ENCODE assay signal across 1 cellular context in the genomic region with DNA sequence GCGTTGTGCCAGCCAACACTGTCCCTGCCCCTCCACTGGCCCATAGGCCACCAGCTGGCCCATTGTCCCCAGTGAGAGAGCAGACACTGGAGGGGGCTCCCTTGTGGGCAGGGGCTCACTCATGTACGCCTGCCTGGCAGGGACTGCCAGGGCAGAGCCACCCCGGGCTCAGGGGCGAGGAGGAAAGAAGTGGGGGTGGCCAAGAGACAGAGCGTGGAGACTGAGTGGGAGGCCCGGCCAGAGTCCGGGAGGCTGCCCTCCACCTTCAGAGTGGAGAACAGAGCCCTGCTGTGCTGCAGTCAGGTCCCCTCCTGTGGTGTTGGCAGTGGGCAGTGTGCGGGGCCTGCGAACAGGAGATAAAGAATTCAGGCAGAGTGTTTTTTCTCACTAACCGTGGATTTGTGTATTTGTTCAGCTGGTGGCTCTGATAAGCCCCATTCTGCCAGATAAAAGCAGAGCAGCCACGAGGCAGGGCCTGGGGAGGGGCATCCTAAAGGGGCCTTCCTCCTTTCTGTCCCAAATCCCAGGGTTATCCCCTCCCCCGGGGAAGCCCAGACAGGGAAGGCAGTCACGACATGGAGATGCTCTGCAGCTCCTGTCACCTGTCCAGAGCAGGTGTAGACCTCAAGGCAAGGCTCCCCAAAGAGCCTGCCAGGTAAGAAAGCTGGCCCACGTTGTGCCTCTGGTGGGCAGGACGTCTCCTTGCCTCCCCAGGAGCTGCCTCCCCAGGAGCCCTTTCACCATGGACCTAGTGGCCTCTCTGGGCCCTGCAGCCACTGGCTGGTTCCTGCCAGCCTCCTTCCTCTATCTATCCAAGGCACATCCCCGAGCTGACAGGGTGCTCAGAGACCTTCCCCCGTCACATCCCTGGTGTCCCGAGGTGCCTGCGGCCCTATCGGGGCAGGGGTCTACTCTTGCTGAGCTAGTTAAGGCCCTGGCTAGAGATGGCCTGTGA.
TF ChIP-seq lines count a peak whose summit lies in the region.

No MANE protein-coding gene starts in this region.

TF ChIP-seq in K562, 482 proteins besides CTCF, POLR2A, EP300 and RAD21 (continued from another document and continues in another):
- TF ChIP-seq JUN (IDR thresholded peaks at IDR 0.05; ENCODE audit: borderline replicate concordance, low read depth, low read length), result no peak; the same call in 1 of the 2 replicates
- TF ChIP-seq JUN (CRISPR knock-in tag; IDR thresholded peaks at IDR 0.05; ENCODE audit: borderline replicate concordance), result no peak
- no peak for TF ChIP-seq CBFB (CRISPR knock-in tag; IDR thresholded peaks at IDR 0.05)
- TF ChIP-seq TFAM (CRISPR knock-in tag; conservative IDR thresholded peaks at IDR 0.05), result no peak
- no peak for TF ChIP-seq TCF7 (IDR thresholded peaks at IDR 0.05; ENCODE audit: borderline replicate concordance)
- peak in 1 of 2 experiments; percentile 92; a peak in 3 of 4 replicates for TF ChIP-seq TBL1XR1 (IDR thresholded peaks at IDR 0.05; ENCODE audit: low read length in 2 of 2)
- TF ChIP-seq, protein P1, sequence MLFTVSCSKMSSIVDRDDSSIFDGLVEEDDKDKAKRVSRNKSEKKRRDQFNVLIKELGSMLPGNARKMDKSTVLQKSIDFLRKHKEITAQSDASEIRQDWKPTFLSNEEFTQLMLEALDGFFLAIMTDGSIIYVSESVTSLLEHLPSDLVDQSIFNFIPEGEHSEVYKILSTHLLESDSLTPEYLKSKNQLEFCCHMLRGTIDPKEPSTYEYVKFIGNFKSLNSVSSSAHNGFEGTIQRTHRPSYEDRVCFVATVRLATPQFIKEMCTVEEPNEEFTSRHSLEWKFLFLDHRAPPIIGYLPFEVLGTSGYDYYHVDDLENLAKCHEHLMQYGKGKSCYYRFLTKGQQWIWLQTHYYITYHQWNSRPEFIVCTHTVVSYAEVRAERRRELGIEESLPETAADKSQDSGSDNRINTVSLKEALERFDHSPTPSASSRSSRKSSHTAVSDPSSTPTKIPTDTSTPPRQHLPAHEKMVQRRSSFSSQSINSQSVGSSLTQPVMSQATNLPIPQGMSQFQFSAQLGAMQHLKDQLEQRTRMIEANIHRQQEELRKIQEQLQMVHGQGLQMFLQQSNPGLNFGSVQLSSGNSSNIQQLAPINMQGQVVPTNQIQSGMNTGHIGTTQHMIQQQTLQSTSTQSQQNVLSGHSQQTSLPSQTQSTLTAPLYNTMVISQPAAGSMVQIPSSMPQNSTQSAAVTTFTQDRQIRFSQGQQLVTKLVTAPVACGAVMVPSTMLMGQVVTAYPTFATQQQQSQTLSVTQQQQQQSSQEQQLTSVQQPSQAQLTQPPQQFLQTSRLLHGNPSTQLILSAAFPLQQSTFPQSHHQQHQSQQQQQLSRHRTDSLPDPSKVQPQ (CRISPR knock-in tag; IDR thresholded peaks at IDR 0.05; ENCODE audit: borderline replicate concordance), result no peak
- TF ChIP-seq XRCC3 (IDR thresholded peaks at IDR 0.05), result no peak
- TF ChIP-seq, protein P2, sequence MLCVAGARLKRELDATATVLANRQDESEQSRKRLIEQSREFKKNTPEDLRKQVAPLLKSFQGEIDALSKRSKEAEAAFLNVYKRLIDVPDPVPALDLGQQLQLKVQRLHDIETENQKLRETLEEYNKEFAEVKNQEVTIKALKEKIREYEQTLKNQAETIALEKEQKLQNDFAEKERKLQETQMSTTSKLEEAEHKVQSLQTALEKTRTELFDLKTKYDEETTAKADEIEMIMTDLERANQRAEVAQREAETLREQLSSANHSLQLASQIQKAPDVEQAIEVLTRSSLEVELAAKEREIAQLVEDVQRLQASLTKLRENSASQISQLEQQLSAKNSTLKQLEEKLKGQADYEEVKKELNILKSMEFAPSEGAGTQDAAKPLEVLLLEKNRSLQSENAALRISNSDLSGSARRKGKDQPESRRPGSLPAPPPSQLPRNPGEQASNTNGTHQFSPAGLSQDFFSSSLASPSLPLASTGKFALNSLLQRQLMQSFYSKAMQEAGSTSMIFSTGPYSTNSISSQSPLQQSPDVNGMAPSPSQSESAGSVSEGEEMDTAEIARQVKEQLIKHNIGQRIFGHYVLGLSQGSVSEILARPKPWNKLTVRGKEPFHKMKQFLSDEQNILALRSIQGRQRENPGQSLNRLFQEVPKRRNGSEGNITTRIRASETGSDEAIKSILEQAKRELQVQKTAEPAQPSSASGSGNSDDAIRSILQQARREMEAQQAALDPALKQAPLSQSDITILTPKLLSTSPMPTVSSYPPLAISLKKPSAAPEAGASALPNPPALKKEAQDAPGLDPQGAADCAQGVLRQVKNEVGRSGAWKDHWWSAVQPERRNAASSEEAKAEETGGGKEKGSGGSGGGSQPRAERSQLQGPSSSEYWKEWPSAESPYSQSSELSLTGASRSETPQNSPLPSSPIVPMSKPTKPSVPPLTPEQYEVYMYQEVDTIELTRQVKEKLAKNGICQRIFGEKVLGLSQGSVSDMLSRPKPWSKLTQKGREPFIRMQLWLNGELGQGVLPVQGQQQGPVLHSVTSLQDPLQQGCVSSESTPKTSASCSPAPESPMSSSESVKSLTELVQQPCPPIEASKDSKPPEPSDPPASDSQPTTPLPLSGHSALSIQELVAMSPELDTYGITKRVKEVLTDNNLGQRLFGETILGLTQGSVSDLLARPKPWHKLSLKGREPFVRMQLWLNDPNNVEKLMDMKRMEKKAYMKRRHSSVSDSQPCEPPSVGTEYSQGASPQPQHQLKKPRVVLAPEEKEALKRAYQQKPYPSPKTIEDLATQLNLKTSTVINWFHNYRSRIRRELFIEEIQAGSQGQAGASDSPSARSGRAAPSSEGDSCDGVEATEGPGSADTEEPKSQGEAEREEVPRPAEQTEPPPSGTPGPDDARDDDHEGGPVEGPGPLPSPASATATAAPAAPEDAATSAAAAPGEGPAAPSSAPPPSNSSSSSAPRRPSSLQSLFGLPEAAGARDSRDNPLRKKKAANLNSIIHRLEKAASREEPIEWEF (CRISPR knock-in tag; IDR thresholded peaks at IDR 0.05), result no peak
- no peak for TF ChIP-seq PTRF (tag; IDR thresholded peaks at IDR 0.05)
- TF ChIP-seq CXXC5 (CRISPR knock-in tag; IDR thresholded peaks at IDR 0.05), result peak; percentile 94
- no peak for TF ChIP-seq CEBPG (CRISPR knock-in tag; IDR thresholded peaks at IDR 0.05)
- TF ChIP-seq CEBPG (tag; conservative IDR thresholded peaks at IDR 0.05 in 1 of 2, IDR thresholded peaks at IDR 0.05 in 1 of 2), result no peak
- TF ChIP-seq, protein P3, sequence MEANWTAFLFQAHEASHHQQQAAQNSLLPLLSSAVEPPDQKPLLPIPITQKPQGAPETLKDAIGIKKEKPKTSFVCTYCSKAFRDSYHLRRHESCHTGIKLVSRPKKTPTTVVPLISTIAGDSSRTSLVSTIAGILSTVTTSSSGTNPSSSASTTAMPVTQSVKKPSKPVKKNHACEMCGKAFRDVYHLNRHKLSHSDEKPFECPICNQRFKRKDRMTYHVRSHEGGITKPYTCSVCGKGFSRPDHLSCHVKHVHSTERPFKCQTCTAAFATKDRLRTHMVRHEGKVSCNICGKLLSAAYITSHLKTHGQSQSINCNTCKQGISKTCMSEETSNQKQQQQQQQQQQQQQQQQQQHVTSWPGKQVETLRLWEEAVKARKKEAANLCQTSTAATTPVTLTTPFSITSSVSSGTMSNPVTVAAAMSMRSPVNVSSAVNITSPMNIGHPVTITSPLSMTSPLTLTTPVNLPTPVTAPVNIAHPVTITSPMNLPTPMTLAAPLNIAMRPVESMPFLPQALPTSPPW (CRISPR knock-in tag; IDR thresholded peaks at IDR 0.05), result peak; percentile 95
- TF ChIP-seq, protein P4, sequence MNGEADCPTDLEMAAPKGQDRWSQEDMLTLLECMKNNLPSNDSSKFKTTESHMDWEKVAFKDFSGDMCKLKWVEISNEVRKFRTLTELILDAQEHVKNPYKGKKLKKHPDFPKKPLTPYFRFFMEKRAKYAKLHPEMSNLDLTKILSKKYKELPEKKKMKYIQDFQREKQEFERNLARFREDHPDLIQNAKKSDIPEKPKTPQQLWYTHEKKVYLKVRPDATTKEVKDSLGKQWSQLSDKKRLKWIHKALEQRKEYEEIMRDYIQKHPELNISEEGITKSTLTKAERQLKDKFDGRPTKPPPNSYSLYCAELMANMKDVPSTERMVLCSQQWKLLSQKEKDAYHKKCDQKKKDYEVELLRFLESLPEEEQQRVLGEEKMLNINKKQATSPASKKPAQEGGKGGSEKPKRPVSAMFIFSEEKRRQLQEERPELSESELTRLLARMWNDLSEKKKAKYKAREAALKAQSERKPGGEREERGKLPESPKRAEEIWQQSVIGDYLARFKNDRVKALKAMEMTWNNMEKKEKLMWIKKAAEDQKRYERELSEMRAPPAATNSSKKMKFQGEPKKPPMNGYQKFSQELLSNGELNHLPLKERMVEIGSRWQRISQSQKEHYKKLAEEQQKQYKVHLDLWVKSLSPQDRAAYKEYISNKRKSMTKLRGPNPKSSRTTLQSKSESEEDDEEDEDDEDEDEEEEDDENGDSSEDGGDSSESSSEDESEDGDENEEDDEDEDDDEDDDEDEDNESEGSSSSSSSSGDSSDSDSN (IDR thresholded peaks at IDR 0.05; ENCODE audit: borderline replicate concordance in 1 of 2, low read depth in 2 of 2, low read length in 2 of 2), result no peak
- TF ChIP-seq, protein P5, sequence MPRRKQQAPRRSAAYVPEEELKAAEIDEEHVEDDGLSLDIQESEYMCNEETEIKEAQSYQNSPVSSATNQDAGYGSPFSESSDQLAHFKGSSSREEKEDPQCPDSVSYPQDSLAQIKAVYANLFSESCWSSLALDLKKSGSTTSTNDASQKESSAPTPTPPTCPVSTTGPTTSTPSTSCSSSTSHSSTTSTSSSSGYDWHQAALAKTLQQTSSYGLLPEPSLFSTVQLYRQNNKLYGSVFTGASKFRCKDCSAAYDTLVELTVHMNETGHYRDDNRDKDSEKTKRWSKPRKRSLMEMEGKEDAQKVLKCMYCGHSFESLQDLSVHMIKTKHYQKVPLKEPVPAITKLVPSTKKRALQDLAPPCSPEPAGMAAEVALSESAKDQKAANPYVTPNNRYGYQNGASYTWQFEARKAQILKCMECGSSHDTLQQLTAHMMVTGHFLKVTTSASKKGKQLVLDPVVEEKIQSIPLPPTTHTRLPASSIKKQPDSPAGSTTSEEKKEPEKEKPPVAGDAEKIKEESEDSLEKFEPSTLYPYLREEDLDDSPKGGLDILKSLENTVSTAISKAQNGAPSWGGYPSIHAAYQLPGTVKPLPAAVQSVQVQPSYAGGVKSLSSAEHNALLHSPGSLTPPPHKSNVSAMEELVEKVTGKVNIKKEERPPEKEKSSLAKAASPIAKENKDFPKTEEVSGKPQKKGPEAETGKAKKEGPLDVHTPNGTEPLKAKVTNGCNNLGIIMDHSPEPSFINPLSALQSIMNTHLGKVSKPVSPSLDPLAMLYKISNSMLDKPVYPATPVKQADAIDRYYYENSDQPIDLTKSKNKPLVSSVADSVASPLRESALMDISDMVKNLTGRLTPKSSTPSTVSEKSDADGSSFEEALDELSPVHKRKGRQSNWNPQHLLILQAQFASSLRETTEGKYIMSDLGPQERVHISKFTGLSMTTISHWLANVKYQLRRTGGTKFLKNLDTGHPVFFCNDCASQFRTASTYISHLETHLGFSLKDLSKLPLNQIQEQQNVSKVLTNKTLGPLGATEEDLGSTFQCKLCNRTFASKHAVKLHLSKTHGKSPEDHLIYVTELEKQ (CRISPR knock-in tag; IDR thresholded peaks at IDR 0.05), result no peak
- TF ChIP-seq, protein P6, sequence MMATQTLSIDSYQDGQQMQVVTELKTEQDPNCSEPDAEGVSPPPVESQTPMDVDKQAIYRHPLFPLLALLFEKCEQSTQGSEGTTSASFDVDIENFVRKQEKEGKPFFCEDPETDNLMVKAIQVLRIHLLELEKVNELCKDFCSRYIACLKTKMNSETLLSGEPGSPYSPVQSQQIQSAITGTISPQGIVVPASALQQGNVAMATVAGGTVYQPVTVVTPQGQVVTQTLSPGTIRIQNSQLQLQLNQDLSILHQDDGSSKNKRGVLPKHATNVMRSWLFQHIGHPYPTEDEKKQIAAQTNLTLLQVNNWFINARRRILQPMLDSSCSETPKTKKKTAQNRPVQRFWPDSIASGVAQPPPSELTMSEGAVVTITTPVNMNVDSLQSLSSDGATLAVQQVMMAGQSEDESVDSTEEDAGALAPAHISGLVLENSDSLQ (IDR thresholded peaks at IDR 0.05), result no peak
- TF ChIP-seq, protein P7, sequence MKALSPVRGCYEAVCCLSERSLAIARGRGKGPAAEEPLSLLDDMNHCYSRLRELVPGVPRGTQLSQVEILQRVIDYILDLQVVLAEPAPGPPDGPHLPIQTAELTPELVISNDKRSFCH (CRISPR knock-in tag; IDR thresholded peaks at IDR 0.05), result no peak
- TF ChIP-seq, protein P7 (tag; IDR thresholded peaks at IDR 0.05), result peak; percentile 78; the same call in 1 of the 2 replicates
- TF ChIP-seq MED1 (CRISPR knock-in tag; IDR thresholded peaks at IDR 0.05; ENCODE audit: borderline replicate concordance), result no peak
- peak; percentile 76; the same call in 1 of the 2 replicates for TF ChIP-seq ESRRA (IDR thresholded peaks at IDR 0.05; ENCODE audit: borderline replicate concordance, low read depth)
- peak; percentile 85 to 98 for TF ChIP-seq ARNT (IDR thresholded peaks at IDR 0.05)
- TF ChIP-seq, protein P8, sequence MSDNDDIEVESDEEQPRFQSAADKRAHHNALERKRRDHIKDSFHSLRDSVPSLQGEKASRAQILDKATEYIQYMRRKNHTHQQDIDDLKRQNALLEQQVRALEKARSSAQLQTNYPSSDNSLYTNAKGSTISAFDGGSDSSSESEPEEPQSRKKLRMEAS (CRISPR knock-in tag; IDR thresholded peaks at IDR 0.05), result peak; percentile 78
- TF ChIP-seq CC2D1A (IDR thresholded peaks at IDR 0.05), result peak; percentile 97
- TF ChIP-seq ATF1 (CRISPR knock-in tag; IDR thresholded peaks at IDR 0.05), result no peak
- TF ChIP-seq ATF1 (tag; IDR thresholded peaks at IDR 0.05), result peak; percentile 71
- TF ChIP-seq, protein P9, sequence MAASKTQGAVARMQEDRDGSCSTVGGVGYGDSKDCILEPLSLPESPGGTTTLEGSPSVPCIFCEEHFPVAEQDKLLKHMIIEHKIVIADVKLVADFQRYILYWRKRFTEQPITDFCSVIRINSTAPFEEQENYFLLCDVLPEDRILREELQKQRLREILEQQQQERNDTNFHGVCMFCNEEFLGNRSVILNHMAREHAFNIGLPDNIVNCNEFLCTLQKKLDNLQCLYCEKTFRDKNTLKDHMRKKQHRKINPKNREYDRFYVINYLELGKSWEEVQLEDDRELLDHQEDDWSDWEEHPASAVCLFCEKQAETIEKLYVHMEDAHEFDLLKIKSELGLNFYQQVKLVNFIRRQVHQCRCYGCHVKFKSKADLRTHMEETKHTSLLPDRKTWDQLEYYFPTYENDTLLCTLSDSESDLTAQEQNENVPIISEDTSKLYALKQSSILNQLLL (CRISPR knock-in tag; IDR thresholded peaks at IDR 0.05; ENCODE audit: borderline replicate concordance), result no peak
- peak; percentile 83 for TF ChIP-seq PYGO2 (tag; IDR thresholded peaks at IDR 0.05)
- TF ChIP-seq ZNF124 (CRISPR knock-in tag; IDR thresholded peaks at IDR 0.05), result no peak
- TF ChIP-seq, protein P10, sequence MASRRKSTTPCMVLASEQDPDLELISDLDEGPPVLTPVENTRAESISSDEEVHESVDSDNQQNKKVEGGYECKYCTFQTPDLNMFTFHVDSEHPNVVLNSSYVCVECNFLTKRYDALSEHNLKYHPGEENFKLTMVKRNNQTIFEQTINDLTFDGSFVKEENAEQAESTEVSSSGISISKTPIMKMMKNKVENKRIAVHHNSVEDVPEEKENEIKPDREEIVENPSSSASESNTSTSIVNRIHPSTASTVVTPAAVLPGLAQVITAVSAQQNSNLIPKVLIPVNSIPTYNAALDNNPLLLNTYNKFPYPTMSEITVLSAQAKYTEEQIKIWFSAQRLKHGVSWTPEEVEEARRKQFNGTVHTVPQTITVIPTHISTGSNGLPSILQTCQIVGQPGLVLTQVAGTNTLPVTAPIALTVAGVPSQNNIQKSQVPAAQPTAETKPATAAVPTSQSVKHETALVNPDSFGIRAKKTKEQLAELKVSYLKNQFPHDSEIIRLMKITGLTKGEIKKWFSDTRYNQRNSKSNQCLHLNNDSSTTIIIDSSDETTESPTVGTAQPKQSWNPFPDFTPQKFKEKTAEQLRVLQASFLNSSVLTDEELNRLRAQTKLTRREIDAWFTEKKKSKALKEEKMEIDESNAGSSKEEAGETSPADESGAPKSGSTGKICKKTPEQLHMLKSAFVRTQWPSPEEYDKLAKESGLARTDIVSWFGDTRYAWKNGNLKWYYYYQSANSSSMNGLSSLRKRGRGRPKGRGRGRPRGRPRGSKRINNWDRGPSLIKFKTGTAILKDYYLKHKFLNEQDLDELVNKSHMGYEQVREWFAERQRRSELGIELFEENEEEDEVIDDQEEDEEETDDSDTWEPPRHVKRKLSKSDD (conservative IDR thresholded peaks at IDR 0.05; ENCODE audit: low read length), result no peak
